ENCODE assay signal across 10 cellular contexts in genomic region chr3:150830094-150830681, GRCh38.
DNase-seq lines count a peak whose midpoint lies in the region; ATAC-seq, FAIRE-seq and TF ChIP-seq lines count a peak whose summit lies in the region.
"Had no signal": no experiment of that assay in that cellular context is flagged by ENCODE, and none has a peak within 500 bp of the region (broad histone marks: within the 10 kb centered on the region; RNA-seq: fewer than 3 reads in every experiment).

No MANE protein-coding gene starts in this region.

- intact Hi-C loops in MCF 10A (cut with micrococcal nuclease) (no loop called here), breast epithelium (cut with DNase I; ENCODE audit: low total_unique reads) (no loop called here)

- 80% methylated on average over 6 of the region's 6 CpGs for WGBS in smooth muscle cell (ENCODE audit: low lambda C conversion rate)
- WGBS in tibial nerve, 2 donors: 79 to 87% methylated on average over 6 of the region's 6 CpGs

- POLR2A ChIA-PET in MCF 10A (lab: Yijun Ruan, JAX): no interaction called here

- no peaks in the 10 kb centered on the region for H4K20me1 ChIP-seq in astrocyte (ENCODE audit: insufficient read depth, low read length)
- no peaks in the 10 kb centered on the region for H4K20me1 ChIP-seq in smooth muscle cell (ENCODE audit: low read depth)

- H3K27me3 ChIP-seq in breast epithelium (no peaks in the 10 kb centered on the region), astrocyte (ENCODE audit: insufficient read depth, low read length) (peaks cover 10% of the 10 kb centered on the region), smooth muscle cell (ENCODE audit: low read depth) (no peaks in the 10 kb centered on the region), tibial nerve (no peaks in the 10 kb centered on the region)

- no peak overlapping the region for H3K27ac ChIP-seq in breast epithelium
- no peak overlapping the region for H3K27ac ChIP-seq in astrocyte (ENCODE audit: low read depth, low read length)
- no peak overlapping the region for H3K27ac ChIP-seq in smooth muscle cell (ENCODE audit: low read depth)
- no peak overlapping the region for H3K27ac ChIP-seq in tibial nerve

- H3K4me3 Mint-ChIP-seq in MCF 10A (ENCODE audit: unreplicated experiment) (no peak overlapping the region), astrocyte (ENCODE audit: unreplicated experiment) (no peak overlapping the region)
- H3K4me3 Mint-ChIP-seq: IgD-negative memory B cell had no signal

- H3K4me2 ChIP-seq in astrocyte (ENCODE audit: low read length) (no peak overlapping the region), smooth muscle cell (no peak overlapping the region)

- no peaks in the 10 kb centered on the region for H3F3A ChIP-seq in smooth muscle cell (ENCODE audit: low read depth)

- H3K27me3 Mint-ChIP-seq in MCF 10A (ENCODE audit: insufficient read depth, unreplicated experiment): no peaks in the 10 kb centered on the region
- peaks cover 26% of the 10 kb centered on the region for H3K27me3 Mint-ChIP-seq in astrocyte (ENCODE audit: low read depth, unreplicated experiment)
- H3K27me3 Mint-ChIP-seq: IgD-negative memory B cell had no signal

- DNase-seq in MCF 10A (ENCODE audit: unreplicated experiment): peak; percentile 5
- DNase-seq in breast epithelium (ENCODE audit: low spot score in 2 of 2): no peak
- DNase-seq in astrocyte (ENCODE audit: low read depth): no peak
- no peak for DNase-seq in smooth muscle cell (lab: John Stamatoyannopoulos, UW; ENCODE audit: unreplicated experiment)
- no peak for DNase-seq in COLO668 (lab: John Stamatoyannopoulos, UW; ENCODE audit: unreplicated experiment)
- no peak for DNase-seq in NK-92 (lab: John Stamatoyannopoulos, UW; ENCODE audit: unreplicated experiment)
- DNase-seq in tibial nerve (ENCODE audit: low spot score in 2 of 2): no peak
- DNase-seq: GF-D8 had no signal

- no peak overlapping the region for H3K4me3 ChIP-seq in breast epithelium
- H3K4me3 ChIP-seq in astrocyte (ENCODE audit: insufficient read depth, low read depth, low read length): no peak overlapping the region
- H3K4me3 ChIP-seq in smooth muscle cell: no peak overlapping the region
- no peak overlapping the region for H3K4me3 ChIP-seq in tibial nerve

- TF ChIP-seq POLR2A in breast epithelium (IDR thresholded peaks at IDR 0.05): no peak
- no peak for TF ChIP-seq POLR2A in tibial nerve (IDR thresholded peaks at IDR 0.05)

- H2AFZ ChIP-seq in astrocyte (ENCODE audit: low read depth, low read length): no peak overlapping the region
- H2AFZ ChIP-seq in smooth muscle cell (ENCODE audit: low read depth): no peak overlapping the region

- H3K9me3 ChIP-seq in breast epithelium: no peaks in the 10 kb centered on the region
- no peaks in the 10 kb centered on the region for H3K9me3 ChIP-seq in astrocyte (ENCODE audit: insufficient read depth, low read depth, low read length)
- H3K9me3 ChIP-seq in smooth muscle cell (replicated peaks; ENCODE audit: low read depth): no peaks in the 10 kb centered on the region
- peaks cover 0 to 2% (median 0%) of the 10 kb centered on the region in 4 donors for H3K9me3 ChIP-seq in tibial nerve

- ATAC-seq in HG03520 (IDR thresholded peaks at IDR 0.05; ENCODE audit: unreplicated experiment): peak; percentile 69

- H3K27ac Mint-ChIP-seq in MCF 10A (ENCODE audit: low read depth, unreplicated experiment): no peak overlapping the region
- H3K27ac Mint-ChIP-seq in astrocyte (ENCODE audit: unreplicated experiment): no peak overlapping the region
- H3K27ac Mint-ChIP-seq: IgD-negative memory B cell had no signal

- H3K4me1 ChIP-seq in breast epithelium (no peaks in the 10 kb centered on the region), astrocyte (ENCODE audit: insufficient read depth, low read length) (no peaks in the 10 kb centered on the region), smooth muscle cell (ENCODE audit: low read depth) (no peaks in the 10 kb centered on the region), tibial nerve (no peaks in the 10 kb centered on the region)

- H3K4me1 Mint-ChIP-seq in MCF 10A (ENCODE audit: insufficient read depth, unreplicated experiment) (no peaks in the 10 kb centered on the region), astrocyte (ENCODE audit: low read depth, unreplicated experiment) (peaks cover 2% of the 10 kb centered on the region)

- no peak for TF ChIP-seq CTCF in MCF 10A (IDR thresholded peaks at IDR 0.05; ENCODE audit: unreplicated experiment)
- TF ChIP-seq CTCF in breast epithelium (IDR thresholded peaks at IDR 0.05): no peak
- TF ChIP-seq CTCF in astrocyte (IDR thresholded peaks at IDR 0.05; ENCODE audit: insufficient read depth, low read depth, low read length): peak; percentile 25
- peak; percentile 20 for TF ChIP-seq CTCF in smooth muscle cell (IDR thresholded peaks at IDR 0.05; ENCODE audit: borderline replicate concordance, insufficient read depth, poor library complexity, severe bottlenecking)
- no peak for TF ChIP-seq CTCF in tibial nerve (IDR thresholded peaks at IDR 0.05)

- H3K79me2 ChIP-seq in astrocyte (ENCODE audit: insufficient read depth, low read length) (no peaks in the 10 kb centered on the region), smooth muscle cell (ENCODE audit: low read depth) (no peaks in the 10 kb centered on the region)

- H3K36me3 ChIP-seq in breast epithelium (no peaks in the 10 kb centered on the region), astrocyte (ENCODE audit: insufficient read depth, low read length) (no peaks in the 10 kb centered on the region), smooth muscle cell (ENCODE audit: low read depth) (no peaks in the 10 kb centered on the region), tibial nerve (no peaks in the 10 kb centered on the region)

- H3K9ac ChIP-seq in astrocyte (ENCODE audit: low read length): no peak overlapping the region
- H3K9ac ChIP-seq in smooth muscle cell (ENCODE audit: low read depth): no peak overlapping the region

- FAIRE-seq in astrocyte (lab: Jason Lieb, UNC): no peak

- no peaks in the 10 kb centered on the region for H3K36me3 Mint-ChIP-seq in MCF 10A (ENCODE audit: insufficient read depth, unreplicated experiment)
- no peaks in the 10 kb centered on the region for H3K36me3 Mint-ChIP-seq in astrocyte (ENCODE audit: low read depth, unreplicated experiment)
- H3K36me3 Mint-ChIP-seq: IgD-negative memory B cell had no signal

- TF ChIP-seq EP300 in tibial nerve (IDR thresholded peaks at IDR 0.05): no peak

- no TSS peak for BruUV-seq in MCF 10A (replicated peaks; lab: Mats Ljungman, UMichigan)

- no peaks in the 10 kb centered on the region for H3K9me3 Mint-ChIP-seq in MCF 10A (ENCODE audit: unreplicated experiment)
- H3K9me3 Mint-ChIP-seq in astrocyte (ENCODE audit: unreplicated experiment): peaks cover 3% of the 10 kb centered on the region
- H3K9me3 Mint-ChIP-seq: IgD-negative memory B cell had no signal

- CTCF ChIA-PET in MCF 10A (lab: Yijun Ruan, JAX): interaction anchor here (1.0 to 1.2 kb wide), 3 partner anchors 42 to 55 kb away, joined by 3 to 4 read pairs (median 4); no protein-coding TSS in a partner anchor

Comparison
In these comparisons a context has a peak if more than half of its experiments do, and no peak if none do; other contexts are left out.
1. CTCF ChIP-seq: peak in astrocyte (single experiment) and smooth muscle cell (single experiment); none in MCF 10A (single experiment), breast epithelium (0 of 3) and tibial nerve (0 of 5).